ENCODE assay signal across 8 cellular contexts in genomic region chr17:48102043-48102442, GRCh38. TPM values are rescaled to one million over a fixed set of nuclear protein-coding genes. Genes with fewer than 3 reads are reported as not detected.
DNase-seq lines count a peak whose midpoint lies in the region; ATAC-seq and TF ChIP-seq lines count a peak whose summit lies in the region.
"Not testable (repeated sequence)": the region's sequence is repeated elsewhere in the genome, so short reads cannot be mapped to it uniquely, and the experiment has no call there.

No MANE protein-coding gene starts in this region.

- not testable (repeated sequence) for H3K4me3 ChIP-seq in CD4-positive, alpha-beta memory T cell (ENCODE audit: low read length in 2 of 2); RWPE2 (ENCODE audit: severe bottlenecking); neural cell (ENCODE audit: low read length)
- peak overlapping the region; percentile 89 for H3K4me3 ChIP-seq in HUES48 (ENCODE audit: low read depth, low read length)
- peak overlapping the region; percentile 99 for H3K4me3 ChIP-seq in left ventricle myocardium inferior

- peaks cover 10% of the 10 kb centered on the region for H3F3A ChIP-seq in neural cell (ENCODE audit: insufficient read depth, low read length, poor library complexity, severe bottlenecking)

- not testable (repeated sequence) for H2AFZ ChIP-seq in neural cell (ENCODE audit: low read depth, low read length)

- not testable (repeated sequence) for DNase-seq in CD4-positive, alpha-beta memory T cell; RWPE2 (ENCODE audit: low spot score); activated T-cell treated with anti-CD3 and anti-CD28 coated beads, Interleukin-2, amount 50 U/mL, for 4 hours; central memory CD8-positive, alpha-beta T cell (ENCODE audit: low spot score in 2 of 2); left ventricle myocardium inferior

- H3K27ac ChIP-seq in CD4-positive, alpha-beta memory T cell (ENCODE audit: low read depth, low read length); HUES48 (ENCODE audit: low read depth, low read length): not testable (repeated sequence)
- H3K27ac ChIP-seq in RWPE2 (ENCODE audit: poor library complexity, severe bottlenecking) (peak overlapping the region; percentile 91), left ventricle myocardium inferior (replicated peaks) (peak overlapping the region; percentile 96), neural cell (ENCODE audit: low read length) (peak overlapping the region; percentile 97)

- POLR2A ChIA-PET in CD4-positive, alpha-beta memory T cell (lab: Charles Lee; ENCODE audit: partially characterized antibody), result interaction anchor here (1.8 to 3.0 kb wide), 2 partner anchors 10 to 54 kb away, joined by 9 to 20 read pairs; partner anchors contain the start of gene NFE2L1

- peaks cover 18% of the 10 kb centered on the region for H3K4me1 ChIP-seq in CD4-positive, alpha-beta memory T cell (ENCODE audit: insufficient read depth, low read length)
- H3K4me1 ChIP-seq in HUES48 (ENCODE audit: control insufficient read depth, insufficient read depth, low read length); RWPE2 (ENCODE audit: insufficient read depth, poor library complexity, severe bottlenecking): not testable (repeated sequence)
- peaks cover 41% of the 10 kb centered on the region for H3K4me1 ChIP-seq in left ventricle myocardium inferior

- not testable (repeated sequence) for H3K36me3 ChIP-seq in CD4-positive, alpha-beta memory T cell (ENCODE audit: insufficient read depth, low read length); HUES48 (ENCODE audit: control insufficient read depth, insufficient read depth, low read length); left ventricle myocardium inferior; neural cell (ENCODE audit: insufficient read depth, low read length)
- peaks cover 14% of the 10 kb centered on the region; the same call in 1 of the 2 replicates for H3K36me3 ChIP-seq in RWPE2 (ENCODE audit: low read depth)

- CTCF ChIA-PET in CD4-positive, alpha-beta memory T cell (lab: Charles Lee; ENCODE audit: partially characterized antibody), result not testable (repeated sequence)

- not testable (repeated sequence) for H3K9me2 ChIP-seq in neural cell (ENCODE audit: insufficient read depth, low read length)

- not testable (repeated sequence) for H3K9me3 ChIP-seq in CD4-positive, alpha-beta memory T cell (ENCODE audit: control insufficient read depth in 1 of 2, low read length in 2 of 2); HUES48 (ENCODE audit: control insufficient read depth, insufficient read depth, low read length); RWPE2 (ENCODE audit: severe bottlenecking); left ventricle myocardium inferior (replicated peaks); neural cell (ENCODE audit: low read length)

- TF ChIP-seq RAD21 in neural cell (conservative IDR thresholded peaks at IDR 0.05), result not testable (repeated sequence)

- H3K36me3 Mint-ChIP-seq in CD4-positive, alpha-beta memory T cell; activated T-cell treated with anti-CD3 and anti-CD28 coated beads, Interleukin-2, amount 50 U/mL, for 4 hours (ENCODE audit: insufficient read depth); stimulated activated naive CD8-positive, alpha-beta T cell treated with anti-CD3 and anti-CD28 coated beads, Interleukin-15, Interleukin-2, amounts not matched to agents 100 ng/mL and 50 ng/mL, for 24 hours (ENCODE audit: low read depth): not testable (repeated sequence)
- H3K36me3 Mint-ChIP-seq in central memory CD8-positive, alpha-beta T cell (ENCODE audit: insufficient read depth), result peaks cover 13% of the 10 kb centered on the region

- ATAC-seq in RWPE2 (ENCODE audit: low read depth); activated T-cell treated with anti-CD3 and anti-CD28 coated beads, Interleukin-2, amount 50 U/mL, for 4 hours; central memory CD8-positive, alpha-beta T cell (replicated peaks; ENCODE audit: extremely low read depth, poor library complexity, severe bottlenecking): not testable (repeated sequence)

- H3K4me1 Mint-ChIP-seq in CD4-positive, alpha-beta memory T cell, result peaks cover 22 to 54% (median 34%) of the 10 kb centered on the region in 4 donors
- H3K4me1 Mint-ChIP-seq in activated T-cell treated with anti-CD3 and anti-CD28 coated beads, Interleukin-2, amount 50 U/mL, for 4 hours (ENCODE audit: low read depth), result peaks cover 28% of the 10 kb centered on the region
- peaks cover 35% of the 10 kb centered on the region for H3K4me1 Mint-ChIP-seq in central memory CD8-positive, alpha-beta T cell
- peaks cover 56% of the 10 kb centered on the region for H3K4me1 Mint-ChIP-seq in stimulated activated naive CD8-positive, alpha-beta T cell treated with anti-CD3 and anti-CD28 coated beads, Interleukin-15, Interleukin-2, amounts not matched to agents 100 ng/mL and 50 ng/mL, for 24 hours (ENCODE audit: low read depth)

- H3K27me3 Mint-ChIP-seq in CD4-positive, alpha-beta memory T cell; activated T-cell treated with anti-CD3 and anti-CD28 coated beads, Interleukin-2, amount 50 U/mL, for 4 hours (ENCODE audit: low read depth); central memory CD8-positive, alpha-beta T cell; stimulated activated naive CD8-positive, alpha-beta T cell treated with anti-CD3 and anti-CD28 coated beads, Interleukin-15, Interleukin-2, amounts not matched to agents 100 ng/mL and 50 ng/mL, for 24 hours: not testable (repeated sequence)

- TF ChIP-seq CTCF in RWPE2 (IDR thresholded peaks at IDR 0.05; ENCODE audit: poor library complexity, severe bottlenecking); left ventricle myocardium inferior (IDR thresholded peaks at IDR 0.05; ENCODE audit: borderline replicate concordance); neural cell (IDR thresholded peaks at IDR 0.05; ENCODE audit: poor library complexity, severe bottlenecking): not testable (repeated sequence)

- not testable (repeated sequence) for H3K4me2 ChIP-seq in neural cell (ENCODE audit: low read length)

- not testable (repeated sequence) for TF ChIP-seq EP300 in neural cell (conservative IDR thresholded peaks at IDR 0.05; ENCODE audit: poor library complexity, severe bottlenecking)

- not testable (repeated sequence) for H4K20me1 ChIP-seq in neural cell (ENCODE audit: insufficient read depth)

- peak overlapping the region in 6 of 7 donors; percentile 9 to 88 (median 36) for H3K27ac Mint-ChIP-seq in CD4-positive, alpha-beta memory T cell
- peak overlapping the region; percentile 32 for H3K27ac Mint-ChIP-seq in central memory CD8-positive, alpha-beta T cell (ENCODE audit: low read depth)
- H3K27ac Mint-ChIP-seq in stimulated activated naive CD8-positive, alpha-beta T cell treated with anti-CD3 and anti-CD28 coated beads, Interleukin-15, Interleukin-2, amounts not matched to agents 100 ng/mL and 50 ng/mL, for 24 hours, result peak overlapping the region; percentile 80

- not testable (repeated sequence) for H3K9me3 Mint-ChIP-seq in CD4-positive, alpha-beta memory T cell; activated T-cell treated with anti-CD3 and anti-CD28 coated beads, Interleukin-2, amount 50 U/mL, for 4 hours; central memory CD8-positive, alpha-beta T cell; stimulated activated naive CD8-positive, alpha-beta T cell treated with anti-CD3 and anti-CD28 coated beads, Interleukin-15, Interleukin-2, amounts not matched to agents 100 ng/mL and 50 ng/mL, for 24 hours

- H3K79me2 ChIP-seq in neural cell (replicated peaks; ENCODE audit: insufficient read depth, low read length), result peaks cover 37% of the 10 kb centered on the region

- H3K4me3 Mint-ChIP-seq in CD4-positive, alpha-beta memory T cell, result peak overlapping the region; percentile 43 to 94 (median 88)
- peak overlapping the region; percentile 52 for H3K4me3 Mint-ChIP-seq in activated T-cell treated with anti-CD3 and anti-CD28 coated beads, Interleukin-2, amount 50 U/mL, for 4 hours
- peak overlapping the region; percentile 87 for H3K4me3 Mint-ChIP-seq in central memory CD8-positive, alpha-beta T cell
- H3K4me3 Mint-ChIP-seq in stimulated activated naive CD8-positive, alpha-beta T cell treated with anti-CD3 and anti-CD28 coated beads, Interleukin-15, Interleukin-2, amounts not matched to agents 100 ng/mL and 50 ng/mL, for 24 hours, result peak overlapping the region; percentile 97

- H3K27me3 ChIP-seq in CD4-positive, alpha-beta memory T cell (ENCODE audit: insufficient read depth, low read length); HUES48 (ENCODE audit: control insufficient read depth, insufficient read depth, low read length); RWPE2 (ENCODE audit: insufficient read depth, poor library complexity, severe bottlenecking); left ventricle myocardium inferior (ENCODE audit: low read depth); neural cell (ENCODE audit: insufficient read depth, low read depth, low read length): not testable (repeated sequence)

- intact Hi-C loops in CD4-positive, alpha-beta memory T cell (cut with micrococcal nuclease), result loop anchor here (10.0 kb wide), 1 partner anchor 343 kb away; no protein-coding TSS in a partner anchor
- intact Hi-C loops in left ventricle myocardium inferior (cut with micrococcal nuclease), result not testable (repeated sequence)

- H3K9ac ChIP-seq in HUES48 (ENCODE audit: low read depth, low read length); neural cell (ENCODE audit: low read length): not testable (repeated sequence)

RNA-seq across cellular contexts. Expression of gene CBX1, which starts 0.8 kb away (rescaled TPM):
- total RNA-seq in CD4-positive, alpha-beta memory T cell, result 10 to 100 TPM; 33.9 to 37.1 TPM
- 10 to 100 TPM; 10.1 to 19.8 TPM for polyA plus RNA-seq in CD4-positive, alpha-beta memory T cell
- total RNA-seq in activated T-cell treated with anti-CD3 and anti-CD28 coated beads, Interleukin-2, amount 50 U/mL, for 4 hours, result 10 to 100 TPM; 53.2 to 64.4 (median 60.8) TPM
- total RNA-seq in left ventricle myocardium inferior, result 33.0 TPM
- 336 and 363 TPM in 2 replicates for polyA plus RNA-seq in neural cell
- polyA minus RNA-seq in neural cell, result 205 and 210 TPM in 2 replicates

RNA-seq across cellular contexts. Expression of gene SNX11, which starts 5.5 kb away (rescaled TPM):
- 10 to 100 TPM; 20.8 to 22.0 TPM for total RNA-seq in CD4-positive, alpha-beta memory T cell
- 10 to 100 TPM; 17.9 to 18.1 TPM for polyA plus RNA-seq in CD4-positive, alpha-beta memory T cell
- total RNA-seq in activated T-cell treated with anti-CD3 and anti-CD28 coated beads, Interleukin-2, amount 50 U/mL, for 4 hours, result 10 to 100 TPM; 30.5 to 41.9 (median 30.9) TPM
- total RNA-seq in left ventricle myocardium inferior, result 11.3 TPM
- polyA plus RNA-seq in neural cell, result 29.0 and 34.7 TPM in 2 replicates
- polyA minus RNA-seq in neural cell, result 25.7 and 30.7 TPM in 2 replicates

RNA-seq across cellular contexts. Expression of gene NFE2L1, which starts 53.9 kb away (rescaled TPM):
- total RNA-seq in CD4-positive, alpha-beta memory T cell, result 10 to 100 TPM; 53.5 to 62.5 TPM
- 10 to 100 TPM in 1 of 2 donors, 1 to 10 TPM in 1; 2.9 to 16.2 TPM for polyA plus RNA-seq in CD4-positive, alpha-beta memory T cell
- total RNA-seq in activated T-cell treated with anti-CD3 and anti-CD28 coated beads, Interleukin-2, amount 50 U/mL, for 4 hours, result 100 to 1,000 TPM in 2 of 3 donors, 10 to 100 TPM in 1; 93.1 to 123 (median 109) TPM
- 895 TPM for total RNA-seq in left ventricle myocardium inferior
- polyA plus RNA-seq in neural cell, result 48.4 and 67.1 TPM in 2 replicates
- polyA minus RNA-seq in neural cell, result 82.2 and 96.9 TPM in 2 replicates
